ENCODE assay signal across 23 cellular contexts in the genomic region with DNA sequence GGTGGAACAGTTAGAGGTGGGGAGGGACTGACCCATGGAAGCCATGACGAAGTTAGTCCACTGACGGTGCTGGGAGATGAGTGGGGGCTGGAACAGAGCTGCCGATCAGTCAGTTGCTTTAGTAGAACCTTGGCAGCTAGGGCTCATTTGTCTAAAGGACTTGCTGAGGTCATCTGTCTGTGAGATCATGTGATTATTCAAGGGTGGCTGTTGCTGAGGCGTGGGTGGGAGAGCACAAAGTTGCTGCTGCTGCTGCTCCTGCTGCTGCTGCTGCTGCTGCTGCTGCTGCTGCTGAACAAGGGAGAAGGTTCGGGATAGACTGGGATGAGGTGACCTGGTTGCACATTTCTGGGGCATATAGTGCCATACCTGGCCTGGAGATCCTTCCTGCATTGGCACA.
"Had no signal": no experiment of that assay in that cellular context is flagged by ENCODE, and none has a peak within 500 bp of the region (broad histone marks: within the 10 kb centered on the region; RNA-seq: fewer than 3 reads in every experiment).

No MANE protein-coding gene starts in this region.

- FAIRE-seq: kidney had no signal

- H3K4me1 Mint-ChIP-seq: activated B cell treated with CpG ODN at 0.5 μM for 24 hours, nephron had no signal

- DNase-seq: activated B cell treated with CpG ODN at 0.5 μM for 24 hours; activated CD4-positive, alpha-beta T cell treated with anti-CD3 and anti-CD28 coated beads for 48 hours; activated CD8-positive, alpha-beta T cell treated with anti-CD3 and anti-CD28 coated beads for 36 hours; activated naive CD4-positive, alpha-beta T cell treated with anti-CD3 and anti-CD28 coated beads for 36 hours; activated T-cell treated with anti-CD3 and anti-CD28 coated beads, Interleukin-2, amount 50 U/mL, for 1 hour; caudate nucleus; colonic mucosa; foreskin keratinocyte; hippocampal formation; kidney; left ventricle myocardium inferior; mammary epithelial cell; midbrain; stimulated activated CD4-positive, alpha-beta T cell treated with anti-CD3 and anti-CD28 coated beads, Interleukin-15, amount 100 ng/mL, for 24 hours; stimulated activated CD4-positive, alpha-beta T cell treated with anti-CD3 and anti-CD28 coated beads, Interleukin-4, amount 100 ng/mL, for 1 hour; testis had no signal

- H3K4me3 Mint-ChIP-seq: activated B cell treated with CpG ODN at 0.5 μM for 24 hours; activated CD8-positive, alpha-beta T cell treated with anti-CD3 and anti-CD28 coated beads for 36 hours; activated naive CD4-positive, alpha-beta T cell treated with anti-CD3 and anti-CD28 coated beads for 36 hours; brain; nephron had no signal

- H3K27ac Mint-ChIP-seq: activated B cell treated with CpG ODN at 0.5 μM for 24 hours; activated CD8-positive, alpha-beta T cell treated with anti-CD3 and anti-CD28 coated beads for 36 hours; activated naive CD4-positive, alpha-beta T cell treated with anti-CD3 and anti-CD28 coated beads for 36 hours; activated T-helper 2 cell treated with anti-CD3 and anti-CD28 coated beads, Interferon-gamma antibody, Interleukin-2, Interleukin-4, amounts not matched to agents 10 μg/mL and 5 μg/mL and 100 μg/mL, durations not matched to agents 14 hours and 24 hours and 36 hours; progenitor cell of endocrine pancreas had no signal

- H3K27me3 ChIP-seq: colonic mucosa, foreskin keratinocyte, right atrium auricular region, testis, upper lobe of left lung had no signal

- H3K27me3 Mint-ChIP-seq: activated B cell treated with CpG ODN at 0.5 μM for 24 hours; activated CD8-positive, alpha-beta T cell treated with anti-CD3 and anti-CD28 coated beads for 36 hours; brain; progenitor cell of endocrine pancreas had no signal

- H3K27ac ChIP-seq: colonic mucosa, foreskin keratinocyte, left ventricle myocardium inferior, right atrium auricular region, skin epidermis, testis, upper lobe of left lung had no signal

- H3K36me3 ChIP-seq: colonic mucosa, left ventricle myocardium inferior, right atrium auricular region, upper lobe of left lung had no signal

- H3K4me3 ChIP-seq: colonic mucosa, left ventricle myocardium inferior, right atrium auricular region, skin epidermis, testis, upper lobe of left lung had no signal

- H3K4me1 ChIP-seq: colonic mucosa, foreskin keratinocyte, left ventricle myocardium inferior, right atrium auricular region, testis, upper lobe of left lung had no signal

- H3K9me3 ChIP-seq: colonic mucosa, left ventricle myocardium inferior, right atrium auricular region, testis, upper lobe of left lung had no signal

- H3K36me3 Mint-ChIP-seq: brain had no signal

- ATAC-seq: activated CD8-positive, alpha-beta T cell treated with anti-CD3 and anti-CD28 coated beads for 36 hours; foreskin keratinocyte had no signal

- H3K9me3 Mint-ChIP-seq: activated B cell treated with CpG ODN at 0.5 μM for 24 hours; activated CD8-positive, alpha-beta T cell treated with anti-CD3 and anti-CD28 coated beads for 36 hours; activated naive CD4-positive, alpha-beta T cell treated with anti-CD3 and anti-CD28 coated beads for 36 hours; activated T-helper 2 cell treated with anti-CD3 and anti-CD28 coated beads, Interferon-gamma antibody, Interleukin-2, Interleukin-4, amounts not matched to agents 10 μg/mL and 5 μg/mL and 100 μg/mL, durations not matched to agents 14 hours and 24 hours and 36 hours; brain; nephron had no signal
